ENCODE assay signal across 8 cellular contexts in the genomic region with DNA sequence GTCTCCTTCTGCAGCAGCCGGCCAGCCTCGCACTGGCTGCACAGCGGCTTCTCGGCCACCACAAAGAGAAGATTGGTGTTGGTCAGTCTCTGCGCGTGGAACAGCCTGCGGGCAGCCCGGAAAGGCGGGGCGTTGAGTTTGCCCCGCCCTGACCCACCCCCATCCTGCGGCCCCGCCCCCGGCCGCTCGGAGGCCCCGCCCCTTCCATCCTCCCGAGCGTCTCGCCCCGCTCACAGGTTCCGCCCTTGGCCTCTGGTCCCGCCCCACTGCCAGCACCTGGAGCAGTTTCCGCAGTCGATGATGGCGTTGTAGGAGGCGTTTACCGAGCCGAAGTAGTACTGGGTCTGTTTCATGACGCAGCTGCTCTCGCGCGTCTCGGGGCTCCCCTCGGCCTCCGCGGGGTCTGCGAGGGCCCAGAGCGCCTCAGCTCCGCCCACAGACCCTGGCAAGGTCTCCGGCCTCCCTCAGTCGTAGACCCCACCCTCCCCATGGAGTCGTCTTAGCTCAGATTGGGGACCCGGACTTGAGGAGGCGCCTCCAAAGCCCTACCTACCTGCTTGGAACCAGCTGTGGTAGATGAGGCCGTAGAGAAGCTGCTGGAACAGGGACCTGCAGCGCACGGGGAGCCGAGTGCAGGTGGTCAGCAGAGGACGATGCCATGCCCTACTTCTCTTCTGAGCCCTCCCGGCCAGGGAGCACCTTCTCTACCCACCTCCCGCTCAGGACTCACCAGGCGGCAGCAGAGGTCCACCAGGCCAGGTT. TPM values are rescaled to one million over a fixed set of nuclear protein-coding genes. Genes with fewer than 3 reads are reported as not detected.
DNase-seq lines count a peak whose midpoint lies in the region; ATAC-seq, FAIRE-seq and TF ChIP-seq lines count a peak whose summit lies in the region.

No MANE protein-coding gene starts in this region.

- FAIRE-seq in D721Med (lab: Jason Lieb, UNC): no peak

- no peaks in the 10 kb centered on the region for H3K36me3 ChIP-seq in endodermal cell (ENCODE audit: control insufficient read depth, insufficient read depth, low read length)

- H3K4me3 Mint-ChIP-seq in endodermal cell: peak overlapping the region; percentile 61
- H3K4me3 Mint-ChIP-seq in mesothelial cell of epicardium: peak overlapping the region; percentile 80

- H3K27me3 ChIP-seq in endodermal cell (ENCODE audit: control insufficient read depth, insufficient read depth, low read length, poor library complexity, severe bottlenecking): peaks cover 13% of the 10 kb centered on the region

- H3K27ac ChIP-seq in endodermal cell (ENCODE audit: low read depth, low read length): peak overlapping the region; percentile 70

- H3K36me3 Mint-ChIP-seq in endodermal cell (ENCODE audit: low read depth) (no peaks in the 10 kb centered on the region), mesothelial cell of epicardium (no peaks in the 10 kb centered on the region)

- DNase-seq in NCI-H226: peak; percentile 66
- DNase-seq in activated CD8-positive, alpha-beta memory T cell treated with anti-CD3 and anti-CD28 coated beads for 4 hours (ENCODE audit: low read depth in 2 of 2): peak; percentile 87 to 89
- peak; percentile 98 for DNase-seq in endodermal cell
- peak; percentile 80 to 82 for DNase-seq in mesothelial cell of epicardium (ENCODE audit: low spot score in 2 of 2, unreplicated experiment in 2 of 2)
- peak; percentile 83 to 90 for DNase-seq in stimulated activated CD8-positive, alpha-beta memory T cell treated with anti-CD3 and anti-CD28 coated beads, Interleukin-2, amount 100 ng/mL, for 1 hour (ENCODE audit: low read depth in 2 of 2)
- no peak for DNase-seq in D721Med (ENCODE audit: insufficient read length, low spot score)

- H3K27ac Mint-ChIP-seq in endodermal cell (peak overlapping the region; percentile 44), mesothelial cell of epicardium (peak overlapping the region; percentile 25)

- peaks cover 11% of the 10 kb centered on the region for H3K27me3 Mint-ChIP-seq in endodermal cell (ENCODE audit: insufficient read depth)
- peaks cover 4% of the 10 kb centered on the region for H3K27me3 Mint-ChIP-seq in mesothelial cell of epicardium (ENCODE audit: low read depth)

- peak overlapping the region; percentile 84 for H3K4me3 ChIP-seq in endodermal cell (ENCODE audit: low read length)

- no peaks in the 10 kb centered on the region for H3K4me1 ChIP-seq in endodermal cell (ENCODE audit: control insufficient read depth, insufficient read depth, low read length)

- H3K9ac ChIP-seq in endodermal cell (ENCODE audit: extremely low read depth, low read length, poor library complexity, severe bottlenecking): peak overlapping the region; percentile 60

- TF ChIP-seq CTCF in endodermal cell (conservative IDR thresholded peaks at IDR 0.05) (peak; percentile 46), mesothelial cell of epicardium (IDR thresholded peaks at IDR 0.05; ENCODE audit: unreplicated experiment) (no peak), D721Med (IDR thresholded peaks at IDR 0.05; ENCODE audit: insufficient read depth, missing control alignments) (no peak)

- no peaks in the 10 kb centered on the region for H3K4me1 Mint-ChIP-seq in endodermal cell
- peaks cover 16% of the 10 kb centered on the region for H3K4me1 Mint-ChIP-seq in mesothelial cell of epicardium

- 0 to 7% methylated on average over 12 to 53 of the region's 53 CpGs for WGBS in endodermal cell (ENCODE audit: insufficient coverage in 1 of 2, insufficient read length in 1 of 2), 2 experiments

- H3K9me3 ChIP-seq in endodermal cell (ENCODE audit: control insufficient read depth, low read length): no peaks in the 10 kb centered on the region

- no peaks in the 10 kb centered on the region for H3K9me3 Mint-ChIP-seq in endodermal cell
- no peaks in the 10 kb centered on the region for H3K9me3 Mint-ChIP-seq in mesothelial cell of epicardium

- peak; percentile 88 for ATAC-seq in GM18511 (IDR thresholded peaks at IDR 0.05; ENCODE audit: unreplicated experiment)
- ATAC-seq in HG02840 (IDR thresholded peaks at IDR 0.05; ENCODE audit: low FRiP score, unreplicated experiment): peak; percentile 79

RNA-seq across cellular contexts. Expression of gene TMEM115, which starts 5.9 kb away (rescaled TPM):
- total RNA-seq in endodermal cell (10 to 100 TPM; 30.1 to 32.2 TPM), mesothelial cell of epicardium (38.6 to 41.3 TPM (median 40.3 TPM) in 3 replicates)
- polyA plus RNA-seq in endodermal cell (2013, experiment 1 of 2): 27.7 TPM
- 24.2 TPM for polyA plus RNA-seq in endodermal cell (2013, experiment 2 of 2)

RNA-seq across cellular contexts. Expression of gene CYB561D2, which starts 14.6 kb away (rescaled TPM):
- total RNA-seq in endodermal cell (10 to 100 TPM in 1 of 2 donors, 1 to 10 TPM in 1; 8.5 to 14.6 TPM), mesothelial cell of epicardium (12.9 to 13.6 TPM (median 13.1 TPM) in 3 replicates)
- 14.7 TPM for polyA plus RNA-seq in endodermal cell (2013, experiment 1 of 2)
- polyA plus RNA-seq in endodermal cell (2013, experiment 2 of 2): 11.5 TPM

RNA-seq across cellular contexts. Expression of gene NPRL2, which starts 14.7 kb away (rescaled TPM):
- 10 to 100 TPM; 21.8 TPM for total RNA-seq in endodermal cell
- polyA plus RNA-seq in endodermal cell (2013, experiment 1 of 2): 34.3 TPM
- polyA plus RNA-seq in endodermal cell (2013, experiment 2 of 2): 30.3 TPM
- 19.9 to 23.4 TPM (median 23.3 TPM) in 3 replicates for total RNA-seq in mesothelial cell of epicardium

RNA-seq across cellular contexts. Expression of gene ZMYND10, which starts 19.7 kb away (rescaled TPM):
- total RNA-seq in endodermal cell: 1 to 10 TPM in 1 of 2 donors, under 1 TPM in 1; 0.22 to 1.4 TPM
- polyA plus RNA-seq in endodermal cell (2013, experiment 1 of 2): 4.4 TPM
- 2.6 TPM for polyA plus RNA-seq in endodermal cell (2013, experiment 2 of 2)
- total RNA-seq in mesothelial cell of epicardium: 0.54 to 1.00 TPM (median 0.83 TPM) in 3 replicates

RNA-seq across cellular contexts. Expression of gene RASSF1, which starts 24.6 kb away (rescaled TPM):
- total RNA-seq in endodermal cell: 10 to 100 TPM in 1 of 2 donors, 1 to 10 TPM in 1; 9.4 to 17.2 TPM
- polyA plus RNA-seq in endodermal cell (2013, experiment 1 of 2): 15.8 TPM
- polyA plus RNA-seq in endodermal cell (2013, experiment 2 of 2): 15.9 TPM
- total RNA-seq in mesothelial cell of epicardium: 13.7 to 15.4 TPM (median 14.3 TPM) in 3 replicates
